ENCODE assay signal across 8 cellular contexts in genomic region chr3:109806929-109807328, GRCh38.
DNase-seq lines count a peak whose midpoint lies in the region; ATAC-seq and TF ChIP-seq lines count a peak whose summit lies in the region.

No MANE protein-coding gene starts in this region.

- TF ChIP-seq CTCF in DND-41 (IDR thresholded peaks at IDR 0.05; ENCODE audit: borderline replicate concordance, extremely low read depth, low read length, poor library complexity, severe bottlenecking) (no peak), HFFc6 (IDR thresholded peaks at IDR 0.05) (no peak), OCI-LY3 (IDR thresholded peaks at IDR 0.05; ENCODE audit: low read depth, low read length) (no peak), natural killer cell (IDR thresholded peaks at IDR 0.05) (no peak)

- H3K4me2 ChIP-seq in DND-41 (ENCODE audit: insufficient read depth, low read length) (peak overlapping the region; percentile 57), OCI-LY3 (ENCODE audit: low read length) (peak overlapping the region; percentile 21)

- H3K4me3 ChIP-seq in DND-41 (ENCODE audit: low read depth in 1 of 2, low read length in 2 of 2) (peak overlapping the region in 1 of 2 experiments; percentile 37; a peak in 1 of 4 replicates), OCI-LY3 (ENCODE audit: low read length) (no peak overlapping the region; the same call in 1 of the 2 replicates)

- H3K27me3 Mint-ChIP-seq in HFFc6 (ENCODE audit: insufficient read depth) = no peaks in the 10 kb centered on the region; the same call in 1 of the 2 replicates
- no peaks in the 10 kb centered on the region for H3K27me3 Mint-ChIP-seq in natural killer cell (ENCODE audit: low read depth in 2 of 2)

- peak; percentile 63 for DNase-seq in DND-41
- peak; percentile 23 for DNase-seq in HFFc6
- peak; percentile 7 for DNase-seq in activated naive CD8-positive, alpha-beta T cell treated with anti-CD3 and anti-CD28 coated beads, Interleukin-2, amount 50 U/mL, for 16 hours (ENCODE audit: low read depth, low spot score)
- DNase-seq in natural killer cell = no peak
- DNase-seq in DMS79 treated with DMSO at 0.1 percent for 48 hours (lab: John Stamatoyannopoulos, UW) = no peak
- DNase-seq in occipital lobe (lab: John Stamatoyannopoulos, UW) = no peak

- H3K4me3 Mint-ChIP-seq in HFFc6 (peak overlapping the region; percentile 53; the same call in 1 of the 2 replicates), natural killer cell (peak overlapping the region; percentile 80)

- H4K20me1 ChIP-seq in DND-41 (ENCODE audit: insufficient read depth, low read length) (no peaks in the 10 kb centered on the region), OCI-LY3 (ENCODE audit: insufficient read depth, low read length) (no peaks in the 10 kb centered on the region)

- H3K9me3 ChIP-seq in DND-41 (ENCODE audit: insufficient read depth, low read length, severe bottlenecking) (no peaks in the 10 kb centered on the region), OCI-LY3 (ENCODE audit: insufficient read depth, low read length) (no peaks in the 10 kb centered on the region)

- intact Hi-C loops in natural killer cell (cut with micrococcal nuclease) = loop anchor here (5.0 to 10.0 kb wide), 2 partner anchors 1735 to 1808 kb away; partner anchors contain the start of gene CD96

- peak overlapping the region; percentile 94 for H3K27ac ChIP-seq in DND-41 (ENCODE audit: low read length)
- no peak overlapping the region for H3K27ac ChIP-seq in OCI-LY3 (ENCODE audit: low read length)

- H3K9ac ChIP-seq in DND-41 (ENCODE audit: low read depth, low read length) = peak overlapping the region; percentile 53
- no peak overlapping the region for H3K9ac ChIP-seq in OCI-LY3 (ENCODE audit: low read length)

- H3K4me1 ChIP-seq in DND-41 (ENCODE audit: insufficient read depth, low read length) (peaks cover 29% of the 10 kb centered on the region), OCI-LY3 (ENCODE audit: low read length) (peaks cover 7% of the 10 kb centered on the region)

- H3K36me3 ChIP-seq in DND-41 (ENCODE audit: insufficient read depth, low read length) (no peaks in the 10 kb centered on the region), OCI-LY3 (replicated peaks; ENCODE audit: low read depth, low read length) (no peaks in the 10 kb centered on the region)

- no peaks in the 10 kb centered on the region for H3K79me2 ChIP-seq in DND-41 (ENCODE audit: insufficient read depth, low read length)
- no peaks in the 10 kb centered on the region for H3K79me2 ChIP-seq in OCI-LY3 (ENCODE audit: low read length)

- H2AFZ ChIP-seq in DND-41 (ENCODE audit: low read depth, low read length) = peak overlapping the region; percentile 70
- H2AFZ ChIP-seq in OCI-LY3 (ENCODE audit: low read depth, low read length) = no peak overlapping the region

- H3K9me3 Mint-ChIP-seq in HFFc6 (no peaks in the 10 kb centered on the region), natural killer cell (peaks cover 0 to 5% of the 10 kb centered on the region in 2 donors)

- H3K27ac Mint-ChIP-seq in HFFc6 = peak overlapping the region; percentile 53
- peak overlapping the region; percentile 87 to 90 for H3K27ac Mint-ChIP-seq in natural killer cell

- no peaks in the 10 kb centered on the region for H3K36me3 Mint-ChIP-seq in HFFc6 (ENCODE audit: low read depth)
- H3K36me3 Mint-ChIP-seq in natural killer cell = no peaks in the 10 kb centered on the region

- no peaks in the 10 kb centered on the region for H3K27me3 ChIP-seq in DND-41 (ENCODE audit: insufficient read depth, low read length, poor library complexity)
- no peaks in the 10 kb centered on the region for H3K27me3 ChIP-seq in OCI-LY3 (ENCODE audit: low read depth, low read length)

- ATAC-seq in DND-41 (ENCODE audit: insufficient read depth, low read depth) (peak; percentile 96), natural killer cell (peak; percentile 80 to 93 (median 90)), GM18520 (IDR thresholded peaks at IDR 0.05; ENCODE audit: unreplicated experiment) (no peak)

- H3K4me1 Mint-ChIP-seq in HFFc6 (ENCODE audit: low read depth) (peaks cover 27% of the 10 kb centered on the region), natural killer cell (peaks cover 41 to 55% of the 10 kb centered on the region in 2 donors)

Comparison
In these comparisons a context has a peak if more than half of its experiments do, and no peak if none do; other contexts are left out.
1. DNase-seq: peak in DND-41 (single experiment), HFFc6 (single experiment) and activated naive CD8-positive, alpha-beta T cell treated with anti-CD3 and anti-CD28 coated beads, Interleukin-2, amount 50 U/mL, for 16 hours (single experiment); none in natural killer cell (single experiment), DMS79 treated with DMSO at 0.1 percent for 48 hours (single experiment) and occipital lobe (single experiment).